5 cellular contexts compared by ENCODE assay signal in the genomic region with DNA sequence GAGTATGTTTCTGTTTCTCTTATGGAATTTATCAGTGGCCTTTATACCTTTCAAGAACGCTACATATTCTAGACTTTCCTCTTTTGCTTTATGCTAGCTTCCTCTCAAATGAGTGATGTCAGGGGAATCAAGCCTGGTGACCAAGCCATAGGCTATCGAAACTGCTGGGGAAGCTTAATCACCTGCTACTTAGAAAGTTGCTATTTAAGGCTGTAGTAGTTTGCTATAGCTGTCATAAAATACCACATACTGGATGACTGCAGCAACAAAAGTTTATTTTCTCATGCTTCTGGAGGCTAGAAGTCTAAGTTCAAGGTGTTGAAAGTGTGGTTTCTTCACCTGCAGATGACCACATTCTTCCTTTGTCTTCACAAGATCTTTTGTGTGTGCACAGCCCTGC. TPM values are rescaled to one million over a fixed set of nuclear protein-coding genes. Genes with fewer than 3 reads are reported as not detected.
"Had no signal": no experiment of that assay in that cellular context is flagged by ENCODE, and none has a peak within 500 bp of the region (broad histone marks: within the 10 kb centered on the region; RNA-seq: fewer than 3 reads in every experiment).

No MANE protein-coding gene starts in this region.

RNA-seq across cellular contexts. Expression of gene KLRB1, which starts 43.3 kb away (rescaled TPM):
- total RNA-seq: lung microvascular endothelial cell, myocyte, occipital lobe, osteocyte, temporal lobe had no signal
